9 cellular contexts compared by ENCODE assay signal in the genomic region with DNA sequence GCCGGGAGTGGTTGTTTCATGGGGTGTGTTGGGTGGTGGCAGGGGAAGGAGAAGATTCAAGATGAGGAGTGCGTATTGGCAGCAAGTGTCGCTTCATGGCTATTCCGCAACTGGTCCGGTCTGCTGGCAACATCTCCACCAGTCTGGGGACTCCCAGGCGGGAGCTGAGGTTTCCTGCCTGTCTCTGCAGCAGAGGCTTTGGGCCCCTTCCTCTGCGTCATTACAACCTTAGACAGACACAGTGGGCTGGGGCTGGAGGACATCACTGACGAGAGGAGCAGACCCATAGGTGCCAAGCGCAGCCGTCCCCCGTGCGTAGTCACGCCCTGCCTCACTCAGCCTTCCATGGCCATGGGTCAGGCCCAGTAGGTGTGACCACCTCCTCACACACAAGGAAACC. TPM values are rescaled to one million over a fixed set of nuclear protein-coding genes. Genes with fewer than 3 reads are reported as not detected.
DNase-seq lines count a peak whose midpoint lies in the region; ATAC-seq and TF ChIP-seq lines count a peak whose summit lies in the region.
"Had no signal": no experiment of that assay in that cellular context is flagged by ENCODE, and none has a peak within 500 bp of the region (broad histone marks: within the 10 kb centered on the region; RNA-seq: fewer than 3 reads in every experiment).

No MANE protein-coding gene starts in this region.

- H3K27ac Mint-ChIP-seq in activated naive CD4-positive, alpha-beta T cell treated with anti-CD3 and anti-CD28 coated beads for 36 hours, result peak overlapping the region; percentile 64
- H3K27ac Mint-ChIP-seq in activated CD4-positive, alpha-beta memory T cell treated with anti-CD3 and anti-CD28 coated beads for 36 hours, result peak overlapping the region; percentile 68
- H3K27ac Mint-ChIP-seq in immature natural killer cell, result peak overlapping the region; percentile 80 to 94 (median 87)

- no peaks in the 10 kb centered on the region for H3K27me3 Mint-ChIP-seq in activated naive CD4-positive, alpha-beta T cell treated with anti-CD3 and anti-CD28 coated beads for 36 hours (ENCODE audit: low read depth)
- no peaks in the 10 kb centered on the region for H3K27me3 Mint-ChIP-seq in activated CD4-positive, alpha-beta memory T cell treated with anti-CD3 and anti-CD28 coated beads for 36 hours
- peaks cover 0 to 6% (median 4%) of the 10 kb centered on the region in 3 donors for H3K27me3 Mint-ChIP-seq in immature natural killer cell (ENCODE audit: low read depth in 3 of 3)

- intact Hi-C loops in activated naive CD4-positive, alpha-beta T cell treated with anti-CD3 and anti-CD28 coated beads for 36 hours (cut with micrococcal nuclease), result no loop called here
- intact Hi-C loops in activated CD4-positive, alpha-beta memory T cell treated with anti-CD3 and anti-CD28 coated beads for 36 hours (cut with micrococcal nuclease), result no loop called here

- H3K36me3 Mint-ChIP-seq in activated naive CD4-positive, alpha-beta T cell treated with anti-CD3 and anti-CD28 coated beads for 36 hours (ENCODE audit: low read depth), result peaks cover 41% of the 10 kb centered on the region
- peaks cover 22% of the 10 kb centered on the region for H3K36me3 Mint-ChIP-seq in activated CD4-positive, alpha-beta memory T cell treated with anti-CD3 and anti-CD28 coated beads for 36 hours
- H3K36me3 Mint-ChIP-seq in immature natural killer cell, result peaks cover 0 to 8% (median 7%) of the 10 kb centered on the region in 3 donors

- H3K9me3 ChIP-seq in suprapubic skin, result no peaks in the 10 kb centered on the region

- H3K9me3 Mint-ChIP-seq in activated naive CD4-positive, alpha-beta T cell treated with anti-CD3 and anti-CD28 coated beads for 36 hours, result no peaks in the 10 kb centered on the region
- H3K9me3 Mint-ChIP-seq in activated CD4-positive, alpha-beta memory T cell treated with anti-CD3 and anti-CD28 coated beads for 36 hours, result no peaks in the 10 kb centered on the region
- no peaks in the 10 kb centered on the region for H3K9me3 Mint-ChIP-seq in immature natural killer cell

- peaks cover 69% of the 10 kb centered on the region for H3K4me1 Mint-ChIP-seq in activated naive CD4-positive, alpha-beta T cell treated with anti-CD3 and anti-CD28 coated beads for 36 hours (ENCODE audit: low read depth)
- peaks cover 54% of the 10 kb centered on the region for H3K4me1 Mint-ChIP-seq in activated CD4-positive, alpha-beta memory T cell treated with anti-CD3 and anti-CD28 coated beads for 36 hours (ENCODE audit: low read depth)
- H3K4me1 Mint-ChIP-seq in immature natural killer cell, result peaks cover 33 to 34% of the 10 kb centered on the region in 2 donors

- H3K27me3 ChIP-seq in suprapubic skin (no peaks in the 10 kb centered on the region), H7 (ENCODE audit: control insufficient read depth, insufficient read depth, low read length) (no peaks in the 10 kb centered on the region)

- H3K27ac ChIP-seq in suprapubic skin, result peak overlapping the region; percentile 26

- WGBS in suprapubic skin, result 82% methylated on average over 12 of the region's 13 CpGs

- TF ChIP-seq CTCF in suprapubic skin (IDR thresholded peaks at IDR 0.05), result no peak

- TF ChIP-seq POLR2A in suprapubic skin (IDR thresholded peaks at IDR 0.05), result no peak

- CTCF ChIA-PET in activated naive CD4-positive, alpha-beta T cell treated with anti-CD3 and anti-CD28 coated beads for 36 hours (lab: Charles Lee), result no interaction called here
- CTCF ChIA-PET in activated CD4-positive, alpha-beta memory T cell treated with anti-CD3 and anti-CD28 coated beads for 36 hours (lab: Charles Lee), result no interaction called here

- no peak for ATAC-seq in GM21360 (IDR thresholded peaks at IDR 0.05; ENCODE audit: unreplicated experiment)

- H3K4me1 ChIP-seq in suprapubic skin, result peaks cover 28% of the 10 kb centered on the region

- peak; percentile 77 for DNase-seq in activated naive CD4-positive, alpha-beta T cell treated with anti-CD3 and anti-CD28 coated beads for 36 hours
- DNase-seq in activated naive CD4-positive, alpha-beta T cell treated with Interleukin-2 at 50 U/mL for 16 hours, result no peak
- peak; percentile 39 for DNase-seq in activated CD4-positive, alpha-beta memory T cell treated with anti-CD3 and anti-CD28 coated beads for 36 hours
- DNase-seq in immature natural killer cell (peak; percentile 62 to 77 (median 75)), suprapubic skin (ENCODE audit: low spot score in 2 of 2) (no peak), NCI-H2171 treated with DMSO at 0.1 percent for 48 hours (lab: John Stamatoyannopoulos, UW) (no peak), H7 (no peak)
- DNase-seq: NCI-H774 had no signal

- H3K4me3 Mint-ChIP-seq in activated naive CD4-positive, alpha-beta T cell treated with anti-CD3 and anti-CD28 coated beads for 36 hours, result peak overlapping the region; percentile 43
- H3K4me3 Mint-ChIP-seq in activated CD4-positive, alpha-beta memory T cell treated with anti-CD3 and anti-CD28 coated beads for 36 hours, result peak overlapping the region; percentile 21
- H3K4me3 Mint-ChIP-seq in immature natural killer cell, result peak overlapping the region; percentile 12 to 73 (median 61)

- TF ChIP-seq EP300 in suprapubic skin (IDR thresholded peaks at IDR 0.05), result no peak

- H3K36me3 ChIP-seq in suprapubic skin (peaks cover 48% of the 10 kb centered on the region), H7 (replicated peaks; ENCODE audit: control insufficient read depth, insufficient read depth, low read length) (peaks cover 3% of the 10 kb centered on the region)

- POLR2A ChIA-PET in activated CD4-positive, alpha-beta memory T cell treated with anti-CD3 and anti-CD28 coated beads for 36 hours (lab: Charles Lee), result no interaction called here

- H3K4me3 ChIP-seq in suprapubic skin, result no peak overlapping the region
- no peak overlapping the region for H3K4me3 ChIP-seq in H7 (ENCODE audit: insufficient read depth, low read depth, low read length)

RNA-seq across cellular contexts. Expression of gene TTC7A, which starts 38.6 kb away (rescaled TPM):
- total RNA-seq in activated naive CD4-positive, alpha-beta T cell treated with anti-CD3 and anti-CD28 coated beads for 36 hours, result 10 to 100 TPM; 53.1 to 56.7 TPM
- 10 to 100 TPM; 60.7 to 62.7 TPM for total RNA-seq in activated CD4-positive, alpha-beta memory T cell treated with anti-CD3 and anti-CD28 coated beads for 36 hours
- 10 to 100 TPM in 1 of 3 donors, 1 to 10 TPM in 2; 7.1 to 11.7 (median 9.6) TPM for polyA plus RNA-seq in immature natural killer cell
- total RNA-seq in suprapubic skin, result 10 to 100 TPM; 44.1 to 65.1 (median 48.3) TPM
- 14.5 and 17.4 TPM in 2 replicates for total RNA-seq in H7 (2014; rRNA removed; shearing (Covaris generic))

Comparison
In these comparisons a context has a peak if more than half of its experiments do, and no peak if none do; other contexts are left out.
1. DNase-seq: peak in activated naive CD4-positive, alpha-beta T cell treated with anti-CD3 and anti-CD28 coated beads for 36 hours (single experiment), activated CD4-positive, alpha-beta memory T cell treated with anti-CD3 and anti-CD28 coated beads for 36 hours (single experiment) and immature natural killer cell (3 of 3); none in activated naive CD4-positive, alpha-beta T cell treated with Interleukin-2 at 50 U/mL for 16 hours (single experiment), suprapubic skin (0 of 2), NCI-H2171 treated with DMSO at 0.1 percent for 48 hours (single experiment) and H7 (single experiment).
2. Peak in every context shown above with its lines, with median percentiles within 50 percentile points of each other: H3K27ac Mint-ChIP-seq and H3K4me3 Mint-ChIP-seq.